In the genomic region with DNA sequence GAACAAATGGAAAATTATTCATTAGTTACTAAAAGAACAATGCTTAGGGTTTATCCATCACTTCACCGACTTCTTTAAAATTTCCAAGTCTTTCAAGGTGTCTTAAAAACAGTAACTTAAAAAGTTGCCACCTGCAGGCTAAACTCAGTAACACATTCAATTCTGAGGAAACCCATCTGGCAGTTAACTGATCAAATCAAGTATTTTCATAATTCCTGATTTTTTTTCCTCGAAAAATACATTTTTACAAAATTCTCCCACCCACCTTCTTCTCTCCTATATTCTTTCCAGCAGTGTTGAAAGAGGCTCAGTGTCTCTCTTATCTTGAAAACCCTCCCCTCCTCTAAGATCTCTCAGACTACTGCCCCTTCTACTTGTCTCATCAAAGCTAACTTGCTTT, we compare ENCODE assay signal across 8 cellular contexts. TPM values are rescaled to one million over a fixed set of nuclear protein-coding genes. Genes with fewer than 3 reads are reported as not detected.
DNase-seq lines count a peak whose midpoint lies in the region; ATAC-seq, FAIRE-seq and TF ChIP-seq lines count a peak whose summit lies in the region.

No MANE protein-coding gene starts in this region.

- no peak for TF ChIP-seq POLR2A in GM12891 (IDR thresholded peaks at IDR 0.05; ENCODE audit: low read depth, low read length)

- H3K27me3 Mint-ChIP-seq in activated T-cell treated with anti-CD3 and anti-CD28 coated beads, Interleukin-2, amount 50 U/mL, for 24 hours, result no peaks in the 10 kb centered on the region

- H2AFZ ChIP-seq in PC-9, result no peak overlapping the region

- no peaks in the 10 kb centered on the region for H3K9me2 ChIP-seq in PC-9 (ENCODE audit: insufficient read depth)

- H3K4me1 Mint-ChIP-seq in activated T-cell treated with anti-CD3 and anti-CD28 coated beads, Interleukin-2, amount 50 U/mL, for 24 hours (ENCODE audit: low read depth), result no peaks in the 10 kb centered on the region

- no peak overlapping the region for H3K4me3 ChIP-seq in PC-9
- no peak overlapping the region for H3K4me3 ChIP-seq in thoracic aorta

- intact Hi-C loops in PC-9 (cut with micrococcal nuclease; ENCODE audit: unreplicated experiment), result loop anchor here (5.0 kb wide), 1 partner anchor 353 kb away; no protein-coding TSS in a partner anchor

- POLR2A ChIA-PET in PC-9 (lab: Charles Lee; ENCODE audit: unreplicated experiment), result no interaction called here

- FAIRE-seq in GM12891 (lab: Jason Lieb, UNC), result no peak

- TF ChIP-seq CTCF in PC-9 (conservative IDR thresholded peaks at IDR 0.05), result peak; percentile 72
- TF ChIP-seq CTCF in thoracic aorta (IDR thresholded peaks at IDR 0.05), result peak; percentile 40

- peaks cover 85% of the 10 kb centered on the region for H3K36me3 Mint-ChIP-seq in activated T-cell treated with anti-CD3 and anti-CD28 coated beads, Interleukin-2, amount 50 U/mL, for 24 hours (ENCODE audit: low read depth)

- CTCF ChIA-PET in PC-9 (lab: Charles Lee), result no interaction called here

- no TSS peak for BruUV-seq in PC-9 (replicated peaks; lab: Mats Ljungman, UMichigan)

- no peak overlapping the region for H3K27ac ChIP-seq in PC-9
- no peak overlapping the region for H3K27ac ChIP-seq in thoracic aorta

- ATAC-seq in thoracic aorta (ENCODE audit: insufficient number of reproducible peaks, low FRiP score, low read depth) (no peak), GM19455 (IDR thresholded peaks at IDR 0.05; ENCODE audit: unreplicated experiment) (no peak)

- no peak overlapping the region for H3K4me2 ChIP-seq in PC-9

- H3K4me1 ChIP-seq in PC-9 (replicated peaks; ENCODE audit: insufficient read depth) (no peaks in the 10 kb centered on the region), thoracic aorta (ENCODE audit: control insufficient read depth in 1 of 2, low read depth in 2 of 2) (no peaks in the 10 kb centered on the region)

- H4K20me1 ChIP-seq in PC-9 (ENCODE audit: insufficient read depth), result no peaks in the 10 kb centered on the region

- 0 out of 2 replicates have a peak, but pooled peaks cover 7% of the 10 kb centered on the region for H3F3A ChIP-seq in PC-9 (ENCODE audit: insufficient read depth, low read depth)

- no peaks in the 10 kb centered on the region for H3K79me2 ChIP-seq in PC-9 (ENCODE audit: low read depth)

- H3K36me3 ChIP-seq in PC-9 (ENCODE audit: low read depth), result peaks cover 21% of the 10 kb centered on the region; the same call in 1 of the 2 replicates
- peaks cover 46% of the 10 kb centered on the region for H3K36me3 ChIP-seq in thoracic aorta

- H3K9me3 ChIP-seq in PC-9 (ENCODE audit: insufficient read depth, low read depth), result no peaks in the 10 kb centered on the region
- H3K9me3 ChIP-seq in thoracic aorta, result no peaks in the 10 kb centered on the region

- DNase-seq in activated T-cell treated with anti-CD3 and anti-CD28 coated beads, Interleukin-2, amount 50 U/mL, for 24 hours, result no peak
- DNase-seq in activated T-cell treated with anti-CD3 and anti-CD28 coated beads, Interleukin-2, amount 50 U/mL, for 1 hour, result no peak
- DNase-seq in PC-9 (peak in 1 of 2 experiments; percentile 43), fibroblast of the conjunctiva (ENCODE audit: low read depth) (peak; percentile 18), thoracic aorta (ENCODE audit: low spot score) (no peak), occipital lobe (lab: John Stamatoyannopoulos, UW) (no peak), GM12891 (ENCODE audit: insufficient read length, low spot score) (no peak)

- H3K27me3 ChIP-seq in PC-9 (ENCODE audit: insufficient read depth, low read depth), result no peaks in the 10 kb centered on the region
- no peaks in the 10 kb centered on the region for H3K27me3 ChIP-seq in thoracic aorta (replicated peaks; ENCODE audit: insufficient read depth)

- H3K9me3 Mint-ChIP-seq in activated T-cell treated with anti-CD3 and anti-CD28 coated beads, Interleukin-2, amount 50 U/mL, for 24 hours, result no peaks in the 10 kb centered on the region

- peak overlapping the region; percentile 15 for H3K27ac Mint-ChIP-seq in activated T-cell treated with anti-CD3 and anti-CD28 coated beads, Interleukin-2, amount 50 U/mL, for 24 hours

- no peak overlapping the region for H3K4me3 Mint-ChIP-seq in activated T-cell treated with anti-CD3 and anti-CD28 coated beads, Interleukin-2, amount 50 U/mL, for 24 hours

TF ChIP-seq in GM12891, 5 proteins besides CTCF, POLR2A, EP300 and RAD21:
- TF ChIP-seq TAF1 (IDR thresholded peaks at IDR 0.05; ENCODE audit: low read depth, low read length) (no peak), POLR2AphosphoS5 (IDR thresholded peaks at IDR 0.05; ENCODE audit: low read depth, low read length) (no peak), POU2F2 (IDR thresholded peaks at IDR 0.05; ENCODE audit: low read depth, low read length) (no peak), PAX5 (IDR thresholded peaks at IDR 0.05; ENCODE audit: insufficient read depth, low read length, severe bottlenecking) (no peak), SPI1 (IDR thresholded peaks at IDR 0.05; ENCODE audit: low read depth, low read length) (no peak)

RNA-seq across cellular contexts. Expression of a gene that starts 29.9 kb away (rescaled TPM):
- total RNA-seq in PC-9 (2021), result 45.1 and 53.0 TPM in 2 replicates
- total RNA-seq in thoracic aorta, result 10 to 100 TPM; 51.0 to 66.7 TPM
- 25.6 TPM for total RNA-seq in occipital lobe
- polyA plus RNA-seq in GM12891 (2012; ENCODE audit: low read depth, missing spikeins), result 29.9 TPM

RNA-seq across cellular contexts. Expression of a gene that starts 32.6 kb away (rescaled TPM):
- total RNA-seq in PC-9 (2021), result 94.8 and 97.9 TPM in 2 replicates
- total RNA-seq in thoracic aorta, result 10 to 100 TPM; 27.2 to 50.9 TPM
- 52.6 TPM for total RNA-seq in occipital lobe
- polyA plus RNA-seq in GM12891 (2012; ENCODE audit: low read depth, missing spikeins), result 38.6 TPM
